Comparison of ENCODE assay signal across 33 cellular contexts in genomic region chr18:7168408-7168807, GRCh38. TPM values are rescaled to one million over a fixed set of nuclear protein-coding genes. Genes with fewer than 3 reads are reported as not detected.
"Had no signal": no experiment of that assay in that cellular context is flagged by ENCODE, and none has a peak within 500 bp of the region (broad histone marks: within the 10 kb centered on the region; RNA-seq: fewer than 3 reads in every experiment).

No MANE protein-coding gene starts in this region.

- H3K4me1 Mint-ChIP-seq: activated CD4-positive, alpha-beta T cell treated with anti-CD3 and anti-CD28 coated beads for 36 hours; activated CD4-positive, alpha-beta T cell treated with anti-CD3 and anti-CD28 coated beads, Interleukin-2, amount 10 ng/mL, durations not matched to agents 24 days and 14 days; activated CD8-positive, alpha-beta memory T cell treated with anti-CD3 and anti-CD28 coated beads, Interleukin-2, amount 10 ng/mL, durations not matched to agents 7 days and 5 days; activated naive CD4-positive, alpha-beta T cell treated with anti-CD3 and anti-CD28 coated beads, Interleukin-2, amount 50 U/mL, for 24 hours; activated naive CD8-positive, alpha-beta T cell treated with anti-CD3 and anti-CD28 coated beads for 36 hours; activated naive CD8-positive, alpha-beta T cell treated with anti-CD3 and anti-CD28 coated beads, Interleukin-2, amount 50 U/mL, for 24 hours; T-helper 17 cell had no signal

- H3K27me3 Mint-ChIP-seq: activated CD4-positive, alpha-beta memory T cell treated with anti-CD3 and anti-CD28 coated beads for 36 hours; activated CD4-positive, alpha-beta T cell treated with anti-CD3 and anti-CD28 coated beads for 36 hours; activated CD4-positive, alpha-beta T cell treated with anti-CD3 and anti-CD28 coated beads, Interleukin-2, amount 10 ng/mL, durations not matched to agents 24 days and 14 days; activated CD8-positive, alpha-beta memory T cell treated with anti-CD3 and anti-CD28 coated beads, Interleukin-2, amount 10 ng/mL, durations not matched to agents 7 days and 5 days; activated naive CD4-positive, alpha-beta T cell treated with anti-CD3 and anti-CD28 coated beads, Interleukin-2, amount 50 U/mL, for 24 hours; activated naive CD8-positive, alpha-beta T cell treated with anti-CD3 and anti-CD28 coated beads for 36 hours; activated naive CD8-positive, alpha-beta T cell treated with anti-CD3 and anti-CD28 coated beads, Interleukin-2, amount 50 U/mL, for 24 hours had no signal

- H3K27ac Mint-ChIP-seq: activated CD4-positive, alpha-beta memory T cell treated with anti-CD3 and anti-CD28 coated beads for 36 hours; activated CD4-positive, alpha-beta T cell treated with anti-CD3 and anti-CD28 coated beads for 36 hours; activated CD4-positive, alpha-beta T cell treated with anti-CD3 and anti-CD28 coated beads, Interleukin-2, amount 10 ng/mL, durations not matched to agents 24 days and 14 days; activated CD8-positive, alpha-beta memory T cell treated with anti-CD3 and anti-CD28 coated beads, Interleukin-2, amount 10 ng/mL, durations not matched to agents 7 days and 5 days; activated CD8-positive, alpha-beta T cell treated with anti-CD3 and anti-CD28 coated beads, Interleukin-2, amount 10 ng/mL, durations not matched to agents 7 days and 5 days; activated naive CD4-positive, alpha-beta T cell treated with anti-CD3 and anti-CD28 coated beads for 36 hours; activated naive CD4-positive, alpha-beta T cell treated with anti-CD3 and anti-CD28 coated beads, Interleukin-2, amount 50 U/mL, for 24 hours; activated naive CD8-positive, alpha-beta T cell treated with anti-CD3 and anti-CD28 coated beads for 36 hours; activated naive CD8-positive, alpha-beta T cell treated with anti-CD3 and anti-CD28 coated beads, Interleukin-2, amount 50 U/mL, for 24 hours; activated T-helper 1 cell treated with anti-CD3 and anti-CD28 coated beads, Interleukin-12 subunit alpha, Interleukin-12 subunit beta, Interleukin-2, Interleukin-4 antibody, amounts not matched to agents 30 ng/mL and 10 ng/mL and 1 ng/mL, durations not matched to agents 14 hours and 24 hours and 36 hours; activated T-helper 2 cell treated with anti-CD3 and anti-CD28 coated beads, Interferon-gamma antibody, Interleukin-2, Interleukin-4, amounts not matched to agents 10 μg/mL and 5 μg/mL and 100 μg/mL, durations not matched to agents 14 hours and 24 hours and 36 hours; T-helper 17 cell; T-helper 2 cell treated with Interferon-gamma antibody and Interleukin-4, amounts not matched to agents 5 μg/mL and 100 μg/mL, for 36 hours had no signal

- H3K9me3 ChIP-seq: adrenal gland, body of pancreas had no signal

- H3K27ac ChIP-seq: adrenal gland, body of pancreas had no signal

- H3K4me1 ChIP-seq: adrenal gland, body of pancreas had no signal

- DNase-seq: activated CD4-positive, alpha-beta memory T cell treated with anti-CD3 and anti-CD28 coated beads for 36 hours; activated CD4-positive, alpha-beta T cell treated with anti-CD3 and anti-CD28 coated beads for 36 hours; activated CD4-positive, alpha-beta T cell treated with anti-CD3 and anti-CD28 coated beads, Interleukin-2, amount 10 ng/mL, durations not matched to agents 24 days and 14 days; activated CD4-positive, CD25-positive, alpha-beta regulatory T cell; activated CD4-positive, CD25-positive, alpha-beta regulatory T cell treated with anti-CD3 and anti-CD28 coated beads, Interleukin-2, amount 50 U/mL, for 72 hours; activated CD8-positive, alpha-beta memory T cell treated with anti-CD3 and anti-CD28 coated beads, Interleukin-2, amount 10 ng/mL, durations not matched to agents 7 days and 5 days; activated CD8-positive, alpha-beta memory T cell treated with anti-CD3 and anti-CD28 coated beads, Interleukin-2, amount 50 U/mL, for 4 hours; activated CD8-positive, alpha-beta T cell treated with anti-CD3 and anti-CD28 coated beads, Interleukin-2, amount 10 ng/mL, durations not matched to agents 7 days and 5 days; activated effector memory CD4-positive, alpha-beta T cell treated with anti-CD3 and anti-CD28 coated beads, Interleukin-2, amount 50 U/mL, for 16 hours; activated naive CD4-positive, alpha-beta T cell treated with anti-CD3 and anti-CD28 coated beads for 36 hours; activated naive CD8-positive, alpha-beta T cell treated with anti-CD3 and anti-CD28 coated beads for 36 hours; activated naive CD8-positive, alpha-beta T cell treated with anti-CD3 and anti-CD28 coated beads, Interleukin-2, amount 50 U/mL, for 24 hours; activated T-cell treated with anti-CD3 and anti-CD28 coated beads, Interleukin-2, amount 50 U/mL, for 1 hour; activated T-cell treated with anti-CD3 and anti-CD28 coated beads, Interleukin-2, amount 50 U/mL, for 48 hours; adrenal gland; amygdala; aorta; body of pancreas; caudate nucleus; effector CD8-positive, alpha-beta T cell; foreskin fibroblast; head of caudate nucleus; T-helper 1 cell; T-helper 17 cell had no signal

- H3K4me3 ChIP-seq: adrenal gland, body of pancreas had no signal

- H3K36me3 ChIP-seq: adrenal gland had no signal

- H3K36me3 Mint-ChIP-seq: activated CD4-positive, alpha-beta memory T cell treated with anti-CD3 and anti-CD28 coated beads for 36 hours; activated CD8-positive, alpha-beta memory T cell treated with anti-CD3 and anti-CD28 coated beads, Interleukin-2, amount 10 ng/mL, durations not matched to agents 7 days and 5 days; activated naive CD4-positive, alpha-beta T cell treated with anti-CD3 and anti-CD28 coated beads, Interleukin-2, amount 50 U/mL, for 24 hours; activated naive CD8-positive, alpha-beta T cell treated with anti-CD3 and anti-CD28 coated beads for 36 hours had no signal

- ATAC-seq: activated CD4-positive, alpha-beta T cell treated with anti-CD3 and anti-CD28 coated beads for 36 hours; activated CD8-positive, alpha-beta memory T cell treated with anti-CD3 and anti-CD28 coated beads, Interleukin-2, amount 10 ng/mL, durations not matched to agents 7 days and 5 days; activated CD8-positive, alpha-beta T cell treated with anti-CD3 and anti-CD28 coated beads, Interleukin-2, amount 10 ng/mL, durations not matched to agents 7 days and 5 days; body of pancreas; esophagus mucosa; T-helper 17 cell had no signal

- H3K9me3 Mint-ChIP-seq: activated CD4-positive, alpha-beta memory T cell treated with anti-CD3 and anti-CD28 coated beads for 36 hours; activated CD4-positive, alpha-beta T cell treated with anti-CD3 and anti-CD28 coated beads, Interleukin-2, amount 10 ng/mL, durations not matched to agents 24 days and 14 days; activated naive CD4-positive, alpha-beta T cell treated with anti-CD3 and anti-CD28 coated beads for 36 hours; activated naive CD4-positive, alpha-beta T cell treated with anti-CD3 and anti-CD28 coated beads, Interleukin-2, amount 50 U/mL, for 24 hours; activated naive CD8-positive, alpha-beta T cell treated with anti-CD3 and anti-CD28 coated beads for 36 hours; activated naive CD8-positive, alpha-beta T cell treated with anti-CD3 and anti-CD28 coated beads, Interleukin-2, amount 50 U/mL, for 24 hours; activated T-helper 1 cell treated with anti-CD3 and anti-CD28 coated beads, Interleukin-12 subunit alpha, Interleukin-12 subunit beta, Interleukin-2, Interleukin-4 antibody, amounts not matched to agents 30 ng/mL and 10 ng/mL and 1 ng/mL, durations not matched to agents 14 hours and 24 hours and 36 hours; activated T-helper 2 cell treated with anti-CD3 and anti-CD28 coated beads, Interferon-gamma antibody, Interleukin-2, Interleukin-4, amounts not matched to agents 10 μg/mL and 5 μg/mL and 100 μg/mL, durations not matched to agents 14 hours and 24 hours and 36 hours; T-helper 2 cell treated with Interferon-gamma antibody and Interleukin-4, amounts not matched to agents 5 μg/mL and 100 μg/mL, for 36 hours had no signal

- H3K4me3 Mint-ChIP-seq: activated CD4-positive, alpha-beta memory T cell treated with anti-CD3 and anti-CD28 coated beads for 36 hours; activated CD4-positive, alpha-beta T cell treated with anti-CD3 and anti-CD28 coated beads for 36 hours; activated CD4-positive, alpha-beta T cell treated with anti-CD3 and anti-CD28 coated beads, Interleukin-2, amount 10 ng/mL, durations not matched to agents 24 days and 14 days; activated CD8-positive, alpha-beta memory T cell treated with anti-CD3 and anti-CD28 coated beads, Interleukin-2, amount 10 ng/mL, durations not matched to agents 7 days and 5 days; activated CD8-positive, alpha-beta T cell treated with anti-CD3 and anti-CD28 coated beads, Interleukin-2, amount 10 ng/mL, durations not matched to agents 7 days and 5 days; activated naive CD4-positive, alpha-beta T cell treated with anti-CD3 and anti-CD28 coated beads for 36 hours; activated naive CD4-positive, alpha-beta T cell treated with anti-CD3 and anti-CD28 coated beads, Interleukin-2, amount 50 U/mL, for 24 hours; activated naive CD8-positive, alpha-beta T cell treated with anti-CD3 and anti-CD28 coated beads for 36 hours; activated naive CD8-positive, alpha-beta T cell treated with anti-CD3 and anti-CD28 coated beads, Interleukin-2, amount 50 U/mL, for 24 hours; activated T-helper 1 cell treated with anti-CD3 and anti-CD28 coated beads, Interleukin-12 subunit alpha, Interleukin-12 subunit beta, Interleukin-2, Interleukin-4 antibody, amounts not matched to agents 30 ng/mL and 10 ng/mL and 1 ng/mL, durations not matched to agents 14 hours and 24 hours and 36 hours; T-helper 17 cell; T-helper 2 cell treated with Interferon-gamma antibody and Interleukin-4, amounts not matched to agents 5 μg/mL and 100 μg/mL, for 36 hours had no signal

- FAIRE-seq: colon, frontal cortex, TTC549 had no signal

- H3K27me3 ChIP-seq: adrenal gland, body of pancreas had no signal

RNA-seq across cellular contexts. Expression of gene LAMA1, which starts 50.8 kb away (rescaled TPM):
- total RNA-seq: activated CD4-positive, alpha-beta memory T cell treated with anti-CD3 and anti-CD28 coated beads for 36 hours; activated CD4-positive, alpha-beta T cell treated with anti-CD3 and anti-CD28 coated beads for 36 hours; activated CD4-positive, alpha-beta T cell treated with anti-CD3 and anti-CD28 coated beads, Interleukin-2, amount 10 ng/mL, durations not matched to agents 24 days and 14 days; activated CD8-positive, alpha-beta memory T cell treated with anti-CD3 and anti-CD28 coated beads for 36 hours; activated CD8-positive, alpha-beta memory T cell treated with anti-CD3 and anti-CD28 coated beads, Interleukin-2, amount 10 ng/mL, durations not matched to agents 7 days and 5 days; activated CD8-positive, alpha-beta T cell treated with anti-CD3 and anti-CD28 coated beads, Interleukin-2, amount 10 ng/mL, durations not matched to agents 7 days and 5 days; activated naive CD4-positive, alpha-beta T cell treated with anti-CD3 and anti-CD28 coated beads for 36 hours; activated naive CD8-positive, alpha-beta T cell treated with anti-CD3 and anti-CD28 coated beads for 36 hours; activated T-helper 1 cell treated with anti-CD3 and anti-CD28 coated beads, Interleukin-12 subunit alpha, Interleukin-12 subunit beta, Interleukin-2, Interleukin-4 antibody, amounts not matched to agents 30 ng/mL and 10 ng/mL and 1 ng/mL, durations not matched to agents 14 hours and 24 hours and 36 hours; activated T-helper 2 cell treated with anti-CD3 and anti-CD28 coated beads, Interferon-gamma antibody, Interleukin-2, Interleukin-4, amounts not matched to agents 10 μg/mL and 5 μg/mL and 100 μg/mL, durations not matched to agents 14 hours and 24 hours and 36 hours; T-helper 17 cell had no signal
